In the genomic region with DNA sequence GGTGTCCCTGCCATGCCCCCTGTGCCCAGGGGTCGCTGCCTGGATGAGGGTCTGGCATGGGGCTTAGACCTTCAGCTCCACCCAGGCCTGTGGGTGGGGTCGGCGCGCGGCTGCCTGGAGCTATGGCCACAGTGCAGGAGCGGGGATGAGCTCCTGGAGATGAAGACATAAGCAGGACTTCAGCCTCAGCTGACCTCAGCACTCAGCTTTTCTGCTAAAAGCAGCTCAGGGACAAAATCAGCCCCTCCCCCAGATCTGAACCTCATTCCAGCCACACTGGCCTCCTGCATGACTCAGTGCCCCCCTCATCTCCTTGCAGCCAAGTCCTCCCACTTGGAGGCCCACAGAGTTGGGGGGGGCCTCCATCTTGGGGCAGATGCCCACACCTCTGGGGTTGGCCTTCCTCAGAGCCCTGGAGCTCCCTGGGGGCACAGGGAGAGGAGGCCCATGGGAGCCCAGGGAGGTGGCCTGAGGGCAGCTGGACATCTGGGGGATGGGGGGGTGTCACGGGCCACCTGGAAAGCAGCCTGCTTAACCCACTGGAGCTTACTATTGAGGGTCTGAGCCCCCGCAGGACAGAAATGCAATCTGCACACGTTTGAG, we compare ENCODE assay signal across 15 cellular contexts. TPM values are rescaled to one million over a fixed set of nuclear protein-coding genes. Genes with fewer than 3 reads are reported as not detected.
A peak's percentile ranks its signal among the peaks of the same experiment; 100 is the strongest.
DNase-seq lines count a peak whose midpoint lies in the region; ATAC-seq and TF ChIP-seq lines count a peak whose summit lies in the region.
"Had no signal": no experiment of that assay in that cellular context is flagged by ENCODE, and none has a peak within 500 bp of the region (broad histone marks: within the 10 kb centered on the region; RNA-seq: fewer than 3 reads in every experiment).

No MANE protein-coding gene starts in this region.

- H3K27ac ChIP-seq in adrenal gland, result no peak overlapping the region
- no peak overlapping the region for H3K27ac ChIP-seq in right cardiac atrium (ENCODE audit: low read length)
- H3K27ac ChIP-seq in spleen, result no peak overlapping the region
- H3K27ac ChIP-seq: hepatocyte had no signal

- H3K9me3 ChIP-seq in adrenal gland (replicated peaks in 1 of 3) (peaks cover 0 to 4% (median 0%) of the 10 kb centered on the region in 3 donors), right cardiac atrium (ENCODE audit: control insufficient read depth, low read length) (no peaks in the 10 kb centered on the region), spleen (peaks cover 0 to 29% (median 15%) of the 10 kb centered on the region in 8 donors)

- POLR2A ChIA-PET in activated CD8-positive, alpha-beta T cell treated with anti-CD3 and anti-CD28 coated beads for 36 hours (lab: Charles Lee), result interaction anchor here (0.6 to 1.3 kb wide), 3 partner anchors 14 to 244 kb away, joined by 3 to 4 read pairs (median 4); no protein-coding TSS in a partner anchor

- ATAC-seq in left cardiac atrium, result peak in 1 of 2 donors; percentile 7
- no peak for ATAC-seq in right cardiac atrium
- ATAC-seq in HG02642 (IDR thresholded peaks at IDR 0.05; ENCODE audit: poor library complexity, unreplicated experiment), result no peak
- no peak for ATAC-seq in activated CD8-positive, alpha-beta T cell treated with anti-CD3 and anti-CD28 coated beads for 36 hours

- peaks cover 12% of the 10 kb centered on the region for H3K36me3 Mint-ChIP-seq in activated CD8-positive, alpha-beta T cell treated with anti-CD3 and anti-CD28 coated beads for 36 hours (ENCODE audit: low read depth)

- H3K4me3 ChIP-seq in adrenal gland, result no peak overlapping the region
- H3K4me3 ChIP-seq in right cardiac atrium (ENCODE audit: low read length), result no peak overlapping the region
- no peak overlapping the region for H3K4me3 ChIP-seq in spleen
- H3K4me3 ChIP-seq: hepatocyte had no signal

- H3K36me3 ChIP-seq in adrenal gland (replicated peaks in 1 of 2), result peaks cover 0 to 13% of the 10 kb centered on the region in 2 donors
- peaks cover 0 to 67% (median 22%) of the 10 kb centered on the region in 6 donors for H3K36me3 ChIP-seq in spleen

- intact Hi-C loops in left cardiac atrium (cut with DNase I) (no loop called here), cardiac septum (cut with DNase I) (no loop called here), adrenal gland (cut with DNase I) (no loop called here), right cardiac atrium (cut with DNase I) (no loop called here), spleen (cut with DNase I; ENCODE audit: low total_unique reads) (no loop called here)
- intact Hi-C loops in activated CD8-positive, alpha-beta T cell treated with anti-CD3 and anti-CD28 coated beads for 36 hours (cut with micrococcal nuclease), result no loop called here

- TF ChIP-seq CTCF in adrenal gland (IDR thresholded peaks at IDR 0.05) (no peak), spleen (IDR thresholded peaks at IDR 0.05 in 8 of 11, conservative IDR thresholded peaks at IDR 0.05 in 3 of 11) (no peak)
- no peak for TF ChIP-seq CTCF in activated CD8-positive, alpha-beta T cell treated with anti-CD3 and anti-CD28 coated beads for 36 hours (IDR thresholded peaks at IDR 0.05)

- H3K27me3 ChIP-seq in adrenal gland (no peaks in the 10 kb centered on the region), right cardiac atrium (ENCODE audit: control insufficient read depth, insufficient read depth) (no peaks in the 10 kb centered on the region), spleen (replicated peaks in 1 of 7) (no peaks in the 10 kb centered on the region)
- H3K27me3 ChIP-seq: hepatocyte had no signal

- H3K27ac Mint-ChIP-seq in activated CD8-positive, alpha-beta T cell treated with anti-CD3 and anti-CD28 coated beads for 36 hours, result no peak overlapping the region
- H3K27ac Mint-ChIP-seq: activated CD4-positive, alpha-beta T cell treated with anti-CD3 and anti-CD28 coated beads, Interleukin-2, amount 10 ng/mL, durations not matched to agents 7 days and 5 days; activated naive CD8-positive, alpha-beta T cell had no signal

- peak; percentile 6 for DNase-seq in left cardiac atrium
- no peak for DNase-seq in cardiac septum (ENCODE audit: low spot score)
- DNase-seq in adrenal gland, result peak; percentile 52 to 87 (median 70)
- peak in 2 of 3 donors; percentile 9 to 41 for DNase-seq in right cardiac atrium
- DNase-seq in spleen, result peak; percentile 54
- no peak for DNase-seq in MV-4-11 (lab: John Stamatoyannopoulos, UW)
- no peak for DNase-seq in activated CD8-positive, alpha-beta T cell treated with anti-CD3 and anti-CD28 coated beads for 36 hours
- DNase-seq: activated CD4-positive, alpha-beta T cell treated with anti-CD3 and anti-CD28 coated beads, Interleukin-2, amount 10 ng/mL, durations not matched to agents 7 days and 5 days; activated T-cell treated with anti-CD3 and anti-CD28 coated beads, Interleukin-2, amount 50 U/mL, for 1 hour; NCI-H1930; stimulated activated CD4-positive, alpha-beta T cell treated with anti-CD3 and anti-CD28 coated beads, Interleukin-4, amount 100 ng/mL, for 4 hours; trophoblast cell had no signal

- H3K4me1 Mint-ChIP-seq in activated CD8-positive, alpha-beta T cell treated with anti-CD3 and anti-CD28 coated beads for 36 hours (ENCODE audit: low read depth), result no peaks in the 10 kb centered on the region

- TF ChIP-seq POLR2A in adrenal gland (IDR thresholded peaks at IDR 0.05) (no peak), spleen (IDR thresholded peaks at IDR 0.05) (no peak)

- no peak overlapping the region for H3K4me3 Mint-ChIP-seq in activated CD8-positive, alpha-beta T cell treated with anti-CD3 and anti-CD28 coated beads for 36 hours
- H3K4me3 Mint-ChIP-seq: activated CD4-positive, alpha-beta T cell treated with anti-CD3 and anti-CD28 coated beads, Interleukin-2, amount 10 ng/mL, durations not matched to agents 7 days and 5 days; activated naive CD8-positive, alpha-beta T cell had no signal

- CTCF ChIA-PET in activated CD8-positive, alpha-beta T cell treated with anti-CD3 and anti-CD28 coated beads for 36 hours (lab: Charles Lee), result interaction anchor here (1.1 kb wide), 1 partner anchor 104 kb away, joined by 3 read pairs; no protein-coding TSS in a partner anchor

- H3K4me1 ChIP-seq in adrenal gland (replicated peaks in 1 of 2), result peaks cover 6 to 11% of the 10 kb centered on the region in 2 donors
- no peaks in the 10 kb centered on the region for H3K4me1 ChIP-seq in right cardiac atrium (ENCODE audit: control insufficient read depth, insufficient read depth, low read length)
- H3K4me1 ChIP-seq in spleen, result peaks cover 0 to 26% (median 8%) of the 10 kb centered on the region in 6 donors

- no peaks in the 10 kb centered on the region for H3K9me3 Mint-ChIP-seq in activated CD8-positive, alpha-beta T cell treated with anti-CD3 and anti-CD28 coated beads for 36 hours

- H3K27me3 Mint-ChIP-seq in activated CD8-positive, alpha-beta T cell treated with anti-CD3 and anti-CD28 coated beads for 36 hours, result no peaks in the 10 kb centered on the region
- H3K27me3 Mint-ChIP-seq: activated CD4-positive, alpha-beta T cell treated with anti-CD3 and anti-CD28 coated beads, Interleukin-2, amount 10 ng/mL, durations not matched to agents 7 days and 5 days; activated naive CD8-positive, alpha-beta T cell had no signal

- 38 to 62% (median 49%) methylated on average over 4 to 9 of the region's 9 CpGs for WGBS in adrenal gland, 4 donors
- WGBS in right cardiac atrium, result 75% methylated on average over 9 of the region's 9 CpGs
- 80 to 93% (median 89%) methylated on average over 8 to 9 of the region's 9 CpGs for WGBS in spleen, 5 donors

RNA-seq across cellular contexts. Expression of a gene that starts 19.4 kb away (rescaled TPM):
- total RNA-seq in left cardiac atrium (1 to 10 TPM; 5.6 to 9.4 TPM), cardiac septum (9.4 TPM), adrenal gland (10 to 100 TPM in 3 of 8 donors, 1 to 10 TPM in 5; 1.7 to 25.3 (median 7.3) TPM), right cardiac atrium (1 to 10 TPM; 2.1 to 9.3 (median 4.5) TPM), spleen (10 to 100 TPM in 4 of 7 donors, 1 to 10 TPM in 3; 1.3 to 20.7 (median 12.4) TPM)
- polyA plus RNA-seq in adrenal gland (10 to 100 TPM in 2 of 3 donors, 1 to 10 TPM in 1; 6.3 to 24.2 (median 14.9) TPM), right cardiac atrium (7.2 TPM), spleen (10 to 100 TPM in 2 of 3 donors, 1 to 10 TPM in 1; 5.1 to 12.3 (median 10.7) TPM)
- not detected for total RNA-seq in activated CD8-positive, alpha-beta T cell treated with anti-CD3 and anti-CD28 coated beads for 36 hours

Comparison
In these comparisons a context has a peak if more than half of its experiments do, and no peak if none do; other contexts are left out.
1. DNase-seq: peak in left cardiac atrium (single experiment), adrenal gland (7 of 7), right cardiac atrium (2 of 3) and spleen (single experiment); none in cardiac septum (single experiment), MV-4-11 (single experiment) and activated CD8-positive, alpha-beta T cell treated with anti-CD3 and anti-CD28 coated beads for 36 hours (single experiment).